23 cellular contexts compared by ENCODE assay signal in the genomic region with DNA sequence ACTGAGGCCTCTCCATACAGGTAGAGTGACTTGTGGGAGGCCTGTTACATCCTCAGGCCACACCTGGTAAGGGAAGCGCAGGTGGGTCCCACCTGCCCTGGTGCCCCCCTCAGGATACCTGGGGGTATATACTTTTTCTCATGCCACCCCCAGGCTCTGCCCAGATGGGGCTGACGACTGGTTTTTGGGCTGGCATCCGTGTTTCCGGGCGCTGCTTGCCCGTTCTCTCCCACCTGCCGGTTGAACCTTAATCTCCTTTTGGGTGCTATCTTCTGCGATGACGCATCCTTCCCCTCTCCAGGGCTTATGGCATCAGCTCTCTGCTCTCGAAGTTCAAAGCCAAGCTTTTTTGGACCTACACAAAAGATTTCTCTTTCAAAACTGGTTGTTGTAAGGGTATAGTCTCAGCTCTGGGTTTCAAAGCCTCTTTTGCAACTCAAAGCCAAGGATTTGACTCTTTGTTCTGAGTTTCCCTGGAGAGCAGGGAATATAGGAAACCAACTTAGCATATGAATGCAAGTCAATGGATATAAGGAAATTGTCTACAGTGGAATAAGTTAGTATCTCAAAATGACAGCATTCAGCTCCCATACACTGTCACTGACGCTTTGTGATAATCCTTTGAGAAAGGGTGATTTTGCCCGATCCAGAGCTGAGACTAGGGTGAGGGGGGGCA. TPM values are rescaled to one million over a fixed set of nuclear protein-coding genes. Genes with fewer than 3 reads are reported as not detected.
"Had no signal": no experiment of that assay in that cellular context is flagged by ENCODE, and none has a peak within 500 bp of the region (broad histone marks: within the 10 kb centered on the region; RNA-seq: fewer than 3 reads in every experiment).

No MANE protein-coding gene starts in this region.

- H3K27ac Mint-ChIP-seq: activated CD4-positive, alpha-beta memory T cell treated with anti-CD3 and anti-CD28 coated beads, Interleukin-2, amount 10 ng/mL, durations not matched to agents 7 days and 5 days; activated CD8-positive, alpha-beta memory T cell treated with anti-CD3 and anti-CD28 coated beads, Interleukin-2, amount 10 ng/mL, durations not matched to agents 7 days and 5 days; activated naive CD8-positive, alpha-beta T cell treated with anti-CD3 and anti-CD28 coated beads, Interleukin-2, amount 10 ng/mL, durations not matched to agents 7 days and 5 days; activated T-cell treated with anti-CD3 and anti-CD28 coated beads, Interleukin-2, amount 50 U/mL, for 24 hours; activated T-helper 2 cell treated with anti-CD3 and anti-CD28 coated beads, Interferon-gamma antibody, Interleukin-2, Interleukin-4, amounts not matched to agents 10 μg/mL and 5 μg/mL and 100 μg/mL, durations not matched to agents 14 hours and 24 hours and 36 hours; natural killer cell; T-helper 1 cell treated with Interleukin-12 subunit alpha and Interleukin-12 subunit beta and Interleukin-4 antibody, amounts not matched to agents 30 μg/mL and 1 μg/mL, for 36 hours had no signal

- H3K9me3 ChIP-seq: sigmoid colon had no signal

- H3K36me3 Mint-ChIP-seq: activated CD8-positive, alpha-beta memory T cell treated with anti-CD3 and anti-CD28 coated beads, Interleukin-2, amount 10 ng/mL, durations not matched to agents 7 days and 5 days; activated naive CD8-positive, alpha-beta T cell treated with anti-CD3 and anti-CD28 coated beads, Interleukin-2, amount 10 ng/mL, durations not matched to agents 7 days and 5 days; natural killer cell had no signal

- H3K4me3 ChIP-seq: dorsolateral prefrontal cortex, lung, sigmoid colon had no signal

- H3K4me1 Mint-ChIP-seq: natural killer cell had no signal

- H3K36me3 ChIP-seq: sigmoid colon had no signal

- DNase-seq: activated CD4-positive, alpha-beta memory T cell treated with anti-CD3 and anti-CD28 coated beads, Interleukin-2, amount 10 ng/mL, durations not matched to agents 7 days and 5 days; activated CD4-positive, alpha-beta T cell treated with anti-CD3 and anti-CD28 coated beads for 4 hours; activated CD8-positive, alpha-beta memory T cell treated with anti-CD3 and anti-CD28 coated beads, Interleukin-2, amount 10 ng/mL, durations not matched to agents 7 days and 5 days; activated naive CD4-positive, alpha-beta T cell treated with Interleukin-2 at 50 U/mL for 16 hours; activated naive CD8-positive, alpha-beta T cell treated with anti-CD3 and anti-CD28 coated beads, Interleukin-2, amount 10 ng/mL, durations not matched to agents 7 days and 5 days; activated T-cell treated with anti-CD3 and anti-CD28 coated beads, Interleukin-2, amount 50 U/mL, for 24 hours; amygdala; dorsolateral prefrontal cortex; foreskin keratinocyte; head of caudate nucleus; kidney; natural killer cell; nucleus accumbens; posterior cingulate gyrus; sigmoid colon; stimulated activated CD8-positive, alpha-beta memory T cell treated with anti-CD3 and anti-CD28 coated beads, Interleukin-4, amount 100 ng/mL, for 48 hours; stimulated activated naive CD4-positive, alpha-beta T cell had no signal

- H3K4me1 ChIP-seq: foreskin keratinocyte, sigmoid colon had no signal

- H3K27me3 ChIP-seq: dorsolateral prefrontal cortex, sigmoid colon had no signal

- H3K4me3 Mint-ChIP-seq: activated CD4-positive, alpha-beta memory T cell treated with anti-CD3 and anti-CD28 coated beads, Interleukin-2, amount 10 ng/mL, durations not matched to agents 7 days and 5 days; activated CD8-positive, alpha-beta memory T cell treated with anti-CD3 and anti-CD28 coated beads, Interleukin-2, amount 10 ng/mL, durations not matched to agents 7 days and 5 days; activated naive CD8-positive, alpha-beta T cell treated with anti-CD3 and anti-CD28 coated beads, Interleukin-2, amount 10 ng/mL, durations not matched to agents 7 days and 5 days; activated T-cell treated with anti-CD3 and anti-CD28 coated beads, Interleukin-2, amount 50 U/mL, for 24 hours; natural killer cell; T-helper 1 cell treated with Interleukin-12 subunit alpha and Interleukin-12 subunit beta and Interleukin-4 antibody, amounts not matched to agents 30 μg/mL and 1 μg/mL, for 36 hours had no signal

- ATAC-seq: activated CD8-positive, alpha-beta memory T cell treated with anti-CD3 and anti-CD28 coated beads, Interleukin-2, amount 10 ng/mL, durations not matched to agents 7 days and 5 days; foreskin keratinocyte; left lobe of liver; natural killer cell had no signal

- H3K9me3 Mint-ChIP-seq: activated CD4-positive, alpha-beta memory T cell treated with anti-CD3 and anti-CD28 coated beads, Interleukin-2, amount 10 ng/mL, durations not matched to agents 7 days and 5 days; activated naive CD8-positive, alpha-beta T cell treated with anti-CD3 and anti-CD28 coated beads, Interleukin-2, amount 10 ng/mL, durations not matched to agents 7 days and 5 days; activated T-cell treated with anti-CD3 and anti-CD28 coated beads, Interleukin-2, amount 50 U/mL, for 24 hours; activated T-helper 2 cell treated with anti-CD3 and anti-CD28 coated beads, Interferon-gamma antibody, Interleukin-2, Interleukin-4, amounts not matched to agents 10 μg/mL and 5 μg/mL and 100 μg/mL, durations not matched to agents 14 hours and 24 hours and 36 hours; natural killer cell; T-helper 1 cell treated with Interleukin-12 subunit alpha and Interleukin-12 subunit beta and Interleukin-4 antibody, amounts not matched to agents 30 μg/mL and 1 μg/mL, for 36 hours had no signal

- H3K27ac ChIP-seq: dorsolateral prefrontal cortex, epithelial cell of prostate, foreskin keratinocyte, sigmoid colon had no signal

RNA-seq across cellular contexts. Expression of gene LRRC10B, which starts 8.6 kb away (rescaled TPM):
- total RNA-seq: activated naive CD8-positive, alpha-beta T cell treated with anti-CD3 and anti-CD28 coated beads, Interleukin-2, amount 10 ng/mL, durations not matched to agents 7 days and 5 days; foreskin keratinocyte; left lobe of liver; natural killer cell had no signal
- polyA plus RNA-seq: fibroblast of lung had no signal
